Comparison of ENCODE assay signal across 9 cellular contexts in the genomic region with DNA sequence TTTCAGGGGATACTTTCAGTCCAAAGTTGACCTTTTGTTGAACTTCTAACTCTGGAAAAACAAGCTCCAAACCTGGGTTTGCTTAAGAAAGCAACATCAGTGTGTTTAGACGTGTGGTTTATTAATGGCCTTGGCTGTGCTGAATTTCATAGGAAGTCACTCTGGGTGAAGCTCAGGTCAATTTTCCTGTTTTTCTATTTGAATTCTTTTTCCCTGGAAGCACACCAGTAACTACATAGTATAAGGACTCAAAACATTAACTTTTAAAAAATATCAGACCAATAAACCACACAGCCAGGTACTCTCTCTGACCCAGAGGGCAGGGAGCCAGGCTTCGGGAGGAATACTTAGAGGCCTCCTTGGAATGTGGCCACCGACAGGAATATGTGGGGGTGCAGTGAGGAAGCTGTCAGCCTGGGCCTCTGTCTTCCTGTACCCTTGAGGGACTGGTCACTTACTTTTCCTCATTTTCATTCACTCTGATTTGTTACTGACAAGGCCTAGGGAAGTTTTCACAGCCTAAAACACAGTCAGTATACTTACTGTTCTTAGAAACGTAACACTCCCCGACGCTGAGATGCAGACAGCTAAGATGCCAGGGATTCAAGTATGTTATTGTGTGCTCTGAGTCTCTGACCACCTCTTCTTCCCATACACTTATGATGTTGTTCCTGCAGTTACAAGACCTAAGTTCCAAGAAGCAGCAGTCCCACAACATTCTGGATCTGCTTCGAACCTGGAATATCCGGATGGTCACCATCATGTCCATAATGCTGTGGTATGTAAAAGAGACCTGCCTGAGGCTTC. TPM values are rescaled to one million over a fixed set of nuclear protein-coding genes. Genes with fewer than 3 reads are reported as not detected.
DNase-seq lines count a peak whose midpoint lies in the region; ATAC-seq and TF ChIP-seq lines count a peak whose summit lies in the region.
"Had no signal": no experiment of that assay in that cellular context is flagged by ENCODE, and none has a peak within 500 bp of the region (broad histone marks: within the 10 kb centered on the region; RNA-seq: fewer than 3 reads in every experiment).

No MANE protein-coding gene starts in this region.

- no peaks in the 10 kb centered on the region for H3K27me3 ChIP-seq in dorsolateral prefrontal cortex
- H3K27me3 ChIP-seq in mesendoderm (ENCODE audit: insufficient read depth, low read length, poor library complexity) = no peaks in the 10 kb centered on the region
- no peaks in the 10 kb centered on the region for H3K27me3 ChIP-seq in CD8-positive, alpha-beta T cell (ENCODE audit: insufficient read depth, low read length)

- no peak for ATAC-seq in activated T-cell treated with anti-CD3 and anti-CD28 coated beads, Interleukin-2, amount 50 U/mL, for 72 hours (replicated peaks in 1 of 2)
- no peak for ATAC-seq in CD8-positive, alpha-beta T cell
- no peak for ATAC-seq in GM21526 (IDR thresholded peaks at IDR 0.05; ENCODE audit: low FRiP score, unreplicated experiment)
- no peak for ATAC-seq in HG02981 (IDR thresholded peaks at IDR 0.05; ENCODE audit: unreplicated experiment)

- intact Hi-C loops in dorsolateral prefrontal cortex (cut with DNase I) = loop anchor here in 1 of 2 donors (10.0 kb wide), 3 partner anchors 204 to 476 kb away; partner anchors contain the start of genes GDF9 and UQCRQ
- intact Hi-C loops in CD8-positive, alpha-beta T cell (cut with DNase I, micrococcal nuclease) = loop anchor here (5.0 to 10.0 kb wide), 2 partner anchors 116 to 324 kb away; partner anchors contain the start of gene IL3 (in 1 of the 2)

- H3K27ac ChIP-seq in dorsolateral prefrontal cortex = peak overlapping the region in 44 of 59 donors; percentile 2 to 87 (median 61)
- no peak overlapping the region for H3K27ac ChIP-seq in mesendoderm (ENCODE audit: low read depth, low read length)
- peak overlapping the region; percentile 99 for H3K27ac ChIP-seq in urinary bladder (ENCODE audit: low read depth)
- no peak overlapping the region for H3K27ac ChIP-seq in CD8-positive, alpha-beta T cell (ENCODE audit: low read depth, low read length)

- no peaks in the 10 kb centered on the region for H3K79me1 ChIP-seq in mesendoderm (ENCODE audit: low read length)

- no peak for DNase-seq in activated T-cell treated with anti-CD3 and anti-CD28 coated beads, Interleukin-2, amount 50 U/mL, for 72 hours
- DNase-seq in activated T-cell treated with anti-CD3 and anti-CD28 coated beads, Interleukin-2, amount 50 U/mL, for 1 hour = no peak
- DNase-seq in dorsolateral prefrontal cortex (no peak), mesendoderm (no peak)
- no peak for DNase-seq in CD8-positive, alpha-beta T cell
- DNase-seq: stimulated activated CD4-positive, alpha-beta T cell treated with anti-CD3 and anti-CD28 coated beads, Interleukin-4, amount 100 ng/mL, for 1 hour had no signal

- H3K79me2 ChIP-seq in mesendoderm (ENCODE audit: control insufficient read depth, insufficient read depth, low read length) = no peaks in the 10 kb centered on the region

- no CpG with 5 or more reads among the region's 8 CpGs for WGBS in mesendoderm (ENCODE audit: extremely low coverage, insufficient coverage, low lambda C conversion rate)
- WGBS in urinary bladder = 31% methylated on average over 8 of the region's 8 CpGs

- H3K9me3 Mint-ChIP-seq in activated T-cell treated with anti-CD3 and anti-CD28 coated beads, Interleukin-2, amount 50 U/mL, for 72 hours = no peaks in the 10 kb centered on the region
- no peaks in the 10 kb centered on the region for H3K9me3 Mint-ChIP-seq in CD8-positive, alpha-beta T cell

- no peak overlapping the region for H3K18ac ChIP-seq in mesendoderm (ENCODE audit: low read length)

- H3K36me3 ChIP-seq in mesendoderm (ENCODE audit: control insufficient read depth, insufficient read depth, low read length) = no peaks in the 10 kb centered on the region
- H3K36me3 ChIP-seq in urinary bladder (ENCODE audit: insufficient read depth) = no peaks in the 10 kb centered on the region
- H3K36me3 ChIP-seq in CD8-positive, alpha-beta T cell (ENCODE audit: insufficient read depth, low read length) = no peaks in the 10 kb centered on the region

- no peaks in the 10 kb centered on the region for H3K4me1 ChIP-seq in mesendoderm (ENCODE audit: control insufficient read depth, low read depth, low read length)
- H3K4me1 ChIP-seq in urinary bladder (ENCODE audit: insufficient read depth) = no peaks in the 10 kb centered on the region
- peaks cover 19% of the 10 kb centered on the region for H3K4me1 ChIP-seq in CD8-positive, alpha-beta T cell (ENCODE audit: insufficient read depth, low read length)

- H2BK120ac ChIP-seq in mesendoderm (ENCODE audit: low read depth, low read length) = no peak overlapping the region

- peak overlapping the region; percentile 18 for H3K9ac ChIP-seq in mesendoderm (ENCODE audit: low read length)

- H3K4me2 ChIP-seq in mesendoderm (ENCODE audit: low read length) = no peak overlapping the region

- POLR2A ChIA-PET in CD8-positive, alpha-beta T cell (lab: Charles Lee) = interaction anchor here (0.9 to 1.3 kb wide), 2 partner anchors 107 to 113 kb away, joined by 6 to 7 read pairs; no protein-coding TSS in a partner anchor

- H3K9me3 ChIP-seq in CD8-positive, alpha-beta T cell (ENCODE audit: low read length) = no peaks in the 10 kb centered on the region

- peak overlapping the region; percentile 10 for H3K27ac Mint-ChIP-seq in activated T-cell treated with anti-CD3 and anti-CD28 coated beads, Interleukin-2, amount 50 U/mL, for 72 hours
- H3K27ac Mint-ChIP-seq in CD8-positive, alpha-beta T cell = no peak overlapping the region

- no peak overlapping the region for H3K4me3 Mint-ChIP-seq in activated T-cell treated with anti-CD3 and anti-CD28 coated beads, Interleukin-2, amount 50 U/mL, for 72 hours
- no peak overlapping the region for H3K4me3 Mint-ChIP-seq in CD8-positive, alpha-beta T cell

- no peaks in the 10 kb centered on the region for H3K27me3 Mint-ChIP-seq in activated T-cell treated with anti-CD3 and anti-CD28 coated beads, Interleukin-2, amount 50 U/mL, for 72 hours (ENCODE audit: low read depth)
- H3K27me3 Mint-ChIP-seq in CD8-positive, alpha-beta T cell (ENCODE audit: low read depth) = no peaks in the 10 kb centered on the region

- H2BK15ac ChIP-seq in mesendoderm (replicated peaks; ENCODE audit: low read depth) = no peak overlapping the region

- no peak overlapping the region for H3K4me3 ChIP-seq in dorsolateral prefrontal cortex
- no peak overlapping the region for H3K4me3 ChIP-seq in mesendoderm (ENCODE audit: low read length)
- H3K4me3 ChIP-seq in urinary bladder (ENCODE audit: low read depth, low read length) = no peak overlapping the region
- no peak overlapping the region for H3K4me3 ChIP-seq in CD8-positive, alpha-beta T cell (ENCODE audit: low read depth, low read length)

- no peak overlapping the region for H2AK5ac ChIP-seq in mesendoderm (ENCODE audit: low read length)

- H3K4me1 Mint-ChIP-seq in activated T-cell treated with anti-CD3 and anti-CD28 coated beads, Interleukin-2, amount 50 U/mL, for 72 hours (ENCODE audit: low read depth) = peaks cover 76% of the 10 kb centered on the region
- peaks cover 22% of the 10 kb centered on the region for H3K4me1 Mint-ChIP-seq in CD8-positive, alpha-beta T cell (ENCODE audit: low read depth)

- H3K36me3 Mint-ChIP-seq in activated T-cell treated with anti-CD3 and anti-CD28 coated beads, Interleukin-2, amount 50 U/mL, for 72 hours (ENCODE audit: insufficient read depth in 2 of 2) = no peaks in the 10 kb centered on the region
- peaks cover 17% of the 10 kb centered on the region for H3K36me3 Mint-ChIP-seq in CD8-positive, alpha-beta T cell

- H3K4ac ChIP-seq in mesendoderm (ENCODE audit: low read depth, low read length) = no peak overlapping the region

- no peak overlapping the region for H2BK5ac ChIP-seq in mesendoderm (ENCODE audit: low read length)

- H4K8ac ChIP-seq in mesendoderm (ENCODE audit: low read depth, low read length) = no peak overlapping the region

- CTCF ChIA-PET in CD8-positive, alpha-beta T cell (lab: Charles Lee) = interaction anchor here (0.8 to 17.1 kb wide), 10 partner anchors 12 to 432 kb away, joined by 3 to 425 read pairs (median 18); partner anchors contain the start of gene IRF1

- H4K5ac ChIP-seq in mesendoderm (ENCODE audit: low read length) = no peak overlapping the region

- no peak for TF ChIP-seq CTCF in dorsolateral prefrontal cortex (IDR thresholded peaks at IDR 0.05 in 54 of 56, conservative IDR thresholded peaks at IDR 0.05 in 2 of 56; ENCODE audit: low read depth in 1 of 56, partially characterized antibody in 56 of 56)
- TF ChIP-seq CTCF in CD8-positive, alpha-beta T cell (IDR thresholded peaks at IDR 0.05) = no peak

- no peak overlapping the region for H3K23ac ChIP-seq in mesendoderm (ENCODE audit: low read length)

- H3K56ac ChIP-seq in mesendoderm (ENCODE audit: low read length) = no peak overlapping the region

RNA-seq across cellular contexts. Expression of gene SLC22A5, which starts 18.9 kb away (rescaled TPM):
- total RNA-seq in activated T-cell treated with anti-CD3 and anti-CD28 coated beads, Interleukin-2, amount 50 U/mL, for 72 hours = 1 to 10 TPM; 7.0 to 7.4 TPM
- 10 to 100 TPM in 109 of 120 experiments, 1 to 10 TPM in 11; 8.0 to 25.9 (median 13.9) TPM for total RNA-seq in dorsolateral prefrontal cortex
- 1.1 TPM for polyA plus RNA-seq in mesendoderm (2013, experiment 1 of 2)
- polyA plus RNA-seq in mesendoderm (2013, experiment 2 of 2) = 0.88 TPM
- total RNA-seq in urinary bladder = 9.3 TPM
- 6.4 TPM for polyA plus RNA-seq in urinary bladder
- total RNA-seq in CD8-positive, alpha-beta T cell = 1 to 10 TPM; 4.5 to 5.3 TPM

Comparison
In these comparisons a context has a peak if more than half of its experiments do, and no peak if none do; other contexts are left out.
1. H3K27ac ChIP-seq: peak in dorsolateral prefrontal cortex (44 of 59) and urinary bladder (single experiment); none in mesendoderm (single experiment) and CD8-positive, alpha-beta T cell (single experiment).